13 cellular contexts compared by ENCODE assay signal in genomic region chr4:30929649-30930048, GRCh38.
DNase-seq lines count a peak whose midpoint lies in the region; ATAC-seq and TF ChIP-seq lines count a peak whose summit lies in the region.
"Had no signal": no experiment of that assay in that cellular context is flagged by ENCODE, and none has a peak within 500 bp of the region (broad histone marks: within the 10 kb centered on the region; RNA-seq: fewer than 3 reads in every experiment).

No MANE protein-coding gene starts in this region.

- BruUV-seq in mammary epithelial cell (replicated peaks; lab: Mats Ljungman, UMichigan) = no TSS peak

- no peaks in the 10 kb centered on the region for H3K9me3 ChIP-seq in mammary epithelial cell (replicated peaks; ENCODE audit: insufficient read depth, low read length)
- H3K9me3 ChIP-seq in breast epithelium = no peaks in the 10 kb centered on the region
- H3K9me3 ChIP-seq in SJCRH30 (replicated peaks) = no peaks in the 10 kb centered on the region
- no peaks in the 10 kb centered on the region for H3K9me3 ChIP-seq in body of pancreas
- H3K9me3 ChIP-seq in right atrium auricular region = no peaks in the 10 kb centered on the region
- H3K9me3 ChIP-seq: Caco-2 had no signal

- TF ChIP-seq POLR2A in breast epithelium (IDR thresholded peaks at IDR 0.05) (no peak), body of pancreas (IDR thresholded peaks at IDR 0.05) (no peak)

- H2AFZ ChIP-seq in mammary epithelial cell (ENCODE audit: low read depth, low read length) = peak overlapping the region; percentile 31

- TF ChIP-seq CTCF in mammary epithelial cell (conservative IDR thresholded peaks at IDR 0.05 in 1 of 2, IDR thresholded peaks at IDR 0.05 in 1 of 2; ENCODE audit: extremely low read depth in 1 of 2, insufficient read depth in 1 of 2, low read depth in 1 of 2, low read length in 2 of 2) (no peak), breast epithelium (IDR thresholded peaks at IDR 0.05) (no peak), body of pancreas (IDR thresholded peaks at IDR 0.05) (no peak), right atrium auricular region (IDR thresholded peaks at IDR 0.05) (no peak)

- no peaks in the 10 kb centered on the region for H3K36me3 ChIP-seq in mammary epithelial cell (ENCODE audit: insufficient read depth, low read length)
- H3K36me3 ChIP-seq in breast epithelium = no peaks in the 10 kb centered on the region
- H3K36me3 ChIP-seq in SJCRH30 = peaks cover 40% of the 10 kb centered on the region
- H3K36me3 ChIP-seq in body of pancreas (replicated peaks in 1 of 2; ENCODE audit: insufficient read depth in 1 of 2, low read depth in 2 of 2) = no peaks in the 10 kb centered on the region
- no peaks in the 10 kb centered on the region for H3K36me3 ChIP-seq in right atrium auricular region

- 58% methylated on average over 2 of the region's 2 CpGs for WGBS in mammary epithelial cell (ENCODE audit: low coverage, missing lambda C conversion rate)
- WGBS in body of pancreas, 2 donors = 77 to 81% methylated on average over 2 of the region's 2 CpGs

- CTCF ChIA-PET in mammary epithelial cell (lab: Charles Lee; ENCODE audit: low non-redundant PET) = no interaction called here

- no peak for DNase-seq in mammary epithelial cell
- no peak for DNase-seq in breast epithelium (ENCODE audit: low spot score in 2 of 2)
- DNase-seq in SJCRH30 = peak; percentile 20 to 66
- peak; percentile 92 for DNase-seq in foreskin melanocyte
- no peak for DNase-seq in epidermal melanocyte (ENCODE audit: insufficient read length, low spot score)
- no peak for DNase-seq in body of pancreas
- no peak for DNase-seq in right atrium auricular region (ENCODE audit: low spot score)
- DNase-seq: Caco-2; CD8-positive, alpha-beta T cell; DMS53; GF-D8 had no signal

- intact Hi-C loops in mammary epithelial cell (cut with micrococcal nuclease) (no loop called here), breast epithelium (cut with DNase I; ENCODE audit: low total_unique reads) (no loop called here), body of pancreas (cut with DNase I) (no loop called here)

- no peaks in the 10 kb centered on the region for H4K20me1 ChIP-seq in mammary epithelial cell (ENCODE audit: insufficient read depth, low read length)

- H3K4me2 ChIP-seq in mammary epithelial cell (ENCODE audit: insufficient read depth, low read depth, low read length) = no peak overlapping the region

- dilution Hi-C loops in mammary epithelial cell (cut with HindIII; ENCODE audit: low sequenced_read_pairs) = no loop called here

- H3K27ac ChIP-seq in mammary epithelial cell (ENCODE audit: insufficient read depth, low read depth, low read length) (no peak overlapping the region), breast epithelium (no peak overlapping the region), SJCRH30 (no peak overlapping the region), body of pancreas (no peak overlapping the region), right atrium auricular region (no peak overlapping the region)
- H3K27ac ChIP-seq: 22Rv1 had no signal

- H3K9ac ChIP-seq in mammary epithelial cell (ENCODE audit: insufficient read depth, low read length) = no peak overlapping the region

- ATAC-seq in HG03521 (IDR thresholded peaks at IDR 0.05; ENCODE audit: unreplicated experiment) = no peak
- no peak for ATAC-seq in body of pancreas
- ATAC-seq: CD8-positive, alpha-beta T cell had no signal

- no peaks in the 10 kb centered on the region for H3K79me2 ChIP-seq in mammary epithelial cell (ENCODE audit: insufficient read depth, low read length)

- no peaks in the 10 kb centered on the region for H3K27me3 ChIP-seq in mammary epithelial cell (ENCODE audit: insufficient read depth, low read length)
- no peaks in the 10 kb centered on the region for H3K27me3 ChIP-seq in breast epithelium
- H3K27me3 ChIP-seq in SJCRH30 = no peaks in the 10 kb centered on the region
- no peaks in the 10 kb centered on the region for H3K27me3 ChIP-seq in body of pancreas
- H3K27me3 ChIP-seq in right atrium auricular region = no peaks in the 10 kb centered on the region

- H3K4me3 ChIP-seq in mammary epithelial cell (replicated peaks in 1 of 3; ENCODE audit: insufficient read depth in 1 of 3, low read depth in 2 of 3, low read length in 3 of 3) (no peak overlapping the region), breast epithelium (no peak overlapping the region), SJCRH30 (no peak overlapping the region), body of pancreas (no peak overlapping the region), right atrium auricular region (no peak overlapping the region)

- in situ Hi-C loops in mammary epithelial cell (cut with MboI; ENCODE audit: low sequenced_read_pairs in 2 of 2) = no loop called here

- H3K4me1 ChIP-seq in mammary epithelial cell (ENCODE audit: insufficient read depth, low read length) = no peaks in the 10 kb centered on the region
- no peaks in the 10 kb centered on the region for H3K4me1 ChIP-seq in breast epithelium
- no peaks in the 10 kb centered on the region; the same call in 1 of the 2 replicates for H3K4me1 ChIP-seq in SJCRH30
- H3K4me1 ChIP-seq in body of pancreas = no peaks in the 10 kb centered on the region
- H3K4me1 ChIP-seq in right atrium auricular region = no peaks in the 10 kb centered on the region

Comparison
In these comparisons a context has a peak if more than half of its experiments do, and no peak if none do; other contexts are left out.
1. DNase-seq: peak in SJCRH30 (2 of 2) and foreskin melanocyte (single experiment); none in mammary epithelial cell (single experiment), breast epithelium (0 of 2), epidermal melanocyte (single experiment), body of pancreas (0 of 4) and right atrium auricular region (single experiment).